13 cellular contexts compared by ENCODE assay signal in genomic region chrX:130772313-130773140, GRCh38.
DNase-seq lines count a peak whose midpoint lies in the region; ATAC-seq and TF ChIP-seq lines count a peak whose summit lies in the region.
"Had no signal": no experiment of that assay in that cellular context is flagged by ENCODE, and none has a peak within 500 bp of the region (broad histone marks: within the 10 kb centered on the region; RNA-seq: fewer than 3 reads in every experiment).

No MANE protein-coding gene starts in this region.

- no peak for TF ChIP-seq CTCF in brain microvascular endothelial cell (IDR thresholded peaks at IDR 0.05; ENCODE audit: low read depth, low read length, missing control alignments)

- ATAC-seq in HG03460 (IDR thresholded peaks at IDR 0.05; ENCODE audit: unreplicated experiment): no peak
- no peak for ATAC-seq in HG03095 (IDR thresholded peaks at IDR 0.05; ENCODE audit: unreplicated experiment)

- no peak overlapping the region for H3K4me3 ChIP-seq in brain microvascular endothelial cell (ENCODE audit: low read depth, low read length)
- H3K4me3 ChIP-seq: SJSA1 had no signal

- no peaks in the 10 kb centered on the region for H3K27me3 ChIP-seq in brain microvascular endothelial cell (replicated peaks)
- H3K27me3 ChIP-seq: SJSA1 had no signal

- H3K27ac ChIP-seq in brain microvascular endothelial cell: peak overlapping the region; percentile 9
- H3K27ac ChIP-seq: SJSA1 had no signal

- in situ Hi-C loops in brain microvascular endothelial cell (cut with HindIII; ENCODE audit: low pct_ligation_motif_present, low sequenced_read_pairs): no loop called here

- H3K36me3 ChIP-seq in brain microvascular endothelial cell (replicated peaks): no peaks in the 10 kb centered on the region
- H3K36me3 ChIP-seq: SJSA1 had no signal

- peak; percentile 58 for DNase-seq in NCI-H82 treated with DMSO at 0.1 percent for 48 hours (lab: John Stamatoyannopoulos, UW; ENCODE audit: unreplicated experiment)
- DNase-seq in NCI-H82 (lab: John Stamatoyannopoulos, UW): no peak
- DNase-seq in NCI-H2081 (lab: John Stamatoyannopoulos, UW): peak; percentile 12 to 65
- DNase-seq in brain microvascular endothelial cell: peak; percentile 63
- DNase-seq in renal cortical epithelial cell (ENCODE audit: low read depth): peak; percentile 35
- DNase-seq in NOMO-1 treated with DMSO at 0.1 percent for 48 hours (lab: John Stamatoyannopoulos, UW; ENCODE audit: unreplicated experiment): no peak
- DNase-seq: AML-193; effector CD8-positive, alpha-beta T cell; GOT3; stimulated activated CD4-positive, alpha-beta T cell treated with anti-CD3 and anti-CD28 coated beads, Interleukin-15, amount 100 ng/mL, for 24 hours had no signal

Comparison
In these comparisons a context has a peak if more than half of its experiments do, and no peak if none do; other contexts are left out.
1. DNase-seq: peak in NCI-H82 treated with DMSO at 0.1 percent for 48 hours (single experiment), NCI-H2081 (2 of 2), brain microvascular endothelial cell (single experiment) and renal cortical epithelial cell (single experiment); none in NCI-H82 (single experiment) and NOMO-1 treated with DMSO at 0.1 percent for 48 hours (single experiment).